ENCODE assay signal across 8 cellular contexts in genomic region chr2:128623776-128624424, GRCh38.
A peak's percentile ranks its signal among the peaks of the same experiment; 100 is the strongest.
DNase-seq lines count a peak whose midpoint lies in the region; ATAC-seq, FAIRE-seq and TF ChIP-seq lines count a peak whose summit lies in the region.

No MANE protein-coding gene starts in this region.

- no peak overlapping the region for H2AFZ ChIP-seq in astrocyte (ENCODE audit: low read depth, low read length)
- H2AFZ ChIP-seq in smooth muscle cell (ENCODE audit: low read depth), result no peak overlapping the region

- H3K9me3 Mint-ChIP-seq in astrocyte (ENCODE audit: unreplicated experiment), result peaks cover 4% of the 10 kb centered on the region
- no peaks in the 10 kb centered on the region for H3K9me3 Mint-ChIP-seq in Calu3 (ENCODE audit: low read depth, unreplicated experiment)

- H3K4me3 ChIP-seq in astrocyte (ENCODE audit: insufficient read depth, low read depth, low read length), result no peak overlapping the region
- no peak overlapping the region for H3K4me3 ChIP-seq in smooth muscle cell

- peak; percentile 71 for FAIRE-seq in astrocyte (lab: Jason Lieb, UNC)

- H3K9ac ChIP-seq in astrocyte (ENCODE audit: low read length) (peak overlapping the region; percentile 53), smooth muscle cell (ENCODE audit: low read depth) (no peak overlapping the region)

- H3F3A ChIP-seq in smooth muscle cell (ENCODE audit: low read depth), result no peaks in the 10 kb centered on the region

- H4K20me1 ChIP-seq in astrocyte (ENCODE audit: insufficient read depth, low read length) (no peaks in the 10 kb centered on the region), smooth muscle cell (ENCODE audit: low read depth) (no peaks in the 10 kb centered on the region)

- H3K27ac ChIP-seq in astrocyte (ENCODE audit: low read depth, low read length) (peak overlapping the region; percentile 50), smooth muscle cell (ENCODE audit: low read depth) (no peak overlapping the region)

- no peak for TF ChIP-seq POLR2A in GM18505 (IDR thresholded peaks at IDR 0.05; ENCODE audit: borderline replicate concordance, extremely low read depth, insufficient read depth, insufficient read length)

- H3K4me1 Mint-ChIP-seq in astrocyte (ENCODE audit: low read depth, unreplicated experiment) (peaks cover 20% of the 10 kb centered on the region), Calu3 (ENCODE audit: low read depth, unreplicated experiment) (peaks cover 7% of the 10 kb centered on the region)

- no peak for TF ChIP-seq EP300 in Ishikawa (IDR thresholded peaks at IDR 0.05; ENCODE audit: borderline replicate concordance)

- 78% methylated on average over 6 of the region's 8 CpGs for WGBS in smooth muscle cell (ENCODE audit: low lambda C conversion rate)

- H3K4me1 ChIP-seq in astrocyte (ENCODE audit: insufficient read depth, low read length) (peaks cover 15% of the 10 kb centered on the region), smooth muscle cell (ENCODE audit: low read depth) (peaks cover 8% of the 10 kb centered on the region)

- no peaks in the 10 kb centered on the region for H3K79me2 ChIP-seq in astrocyte (ENCODE audit: insufficient read depth, low read length)
- no peaks in the 10 kb centered on the region for H3K79me2 ChIP-seq in smooth muscle cell (ENCODE audit: low read depth)

- H3K36me3 Mint-ChIP-seq in astrocyte (ENCODE audit: low read depth, unreplicated experiment) (no peaks in the 10 kb centered on the region), Calu3 (ENCODE audit: insufficient read depth, unreplicated experiment) (no peaks in the 10 kb centered on the region)

- H3K4me2 ChIP-seq in astrocyte (ENCODE audit: low read length), result peak overlapping the region; percentile 75
- peak overlapping the region; percentile 51 for H3K4me2 ChIP-seq in smooth muscle cell

- no peaks in the 10 kb centered on the region for H3K36me3 ChIP-seq in astrocyte (ENCODE audit: insufficient read depth, low read length)
- H3K36me3 ChIP-seq in smooth muscle cell (ENCODE audit: low read depth), result no peaks in the 10 kb centered on the region

- peak; percentile 79 for ATAC-seq in GM18505 (IDR thresholded peaks at IDR 0.05; ENCODE audit: unreplicated experiment)
- peak; percentile 85 for ATAC-seq in GM21723 (IDR thresholded peaks at IDR 0.05; ENCODE audit: unreplicated experiment)

- peak overlapping the region; percentile 96 for H3K27ac Mint-ChIP-seq in astrocyte (ENCODE audit: unreplicated experiment)
- H3K27ac Mint-ChIP-seq in Calu3 (ENCODE audit: unreplicated experiment), result no peak overlapping the region

- H3K27me3 ChIP-seq in astrocyte (ENCODE audit: insufficient read depth, low read length) (peaks cover 7% of the 10 kb centered on the region), smooth muscle cell (ENCODE audit: low read depth) (no peaks in the 10 kb centered on the region)

- DNase-seq in astrocyte (ENCODE audit: low read depth) (peak; percentile 95), smooth muscle cell (lab: John Stamatoyannopoulos, UW; ENCODE audit: unreplicated experiment) (no peak), NCI-H146 (lab: John Stamatoyannopoulos, UW) (no peak), Calu3 (no peak)
- DNase-seq in stimulated activated naive CD4-positive, alpha-beta T cell (lab: John Stamatoyannopoulos, UW), result no peak

- H3K9me3 ChIP-seq in astrocyte (ENCODE audit: insufficient read depth, low read depth, low read length) (no peaks in the 10 kb centered on the region), smooth muscle cell (replicated peaks; ENCODE audit: low read depth) (no peaks in the 10 kb centered on the region)

- CTCF ChIA-PET in Calu3 (lab: Charles Lee), result no interaction called here

- no TSS peak for BruUV-seq in Calu3 (replicated peaks; lab: Mats Ljungman, UMichigan)

- H3K4me3 Mint-ChIP-seq in astrocyte (ENCODE audit: unreplicated experiment), result no peak overlapping the region
- no peak overlapping the region for H3K4me3 Mint-ChIP-seq in Calu3 (ENCODE audit: low read depth, unreplicated experiment)

- intact Hi-C loops in Calu3 (cut with micrococcal nuclease; ENCODE audit: unreplicated experiment), result no loop called here

- H3K27me3 Mint-ChIP-seq in astrocyte (ENCODE audit: low read depth, unreplicated experiment) (peaks cover 20% of the 10 kb centered on the region), Calu3 (ENCODE audit: unreplicated experiment) (peaks cover 28% of the 10 kb centered on the region)

- TF ChIP-seq CTCF in astrocyte (IDR thresholded peaks at IDR 0.05; ENCODE audit: insufficient read depth, low read depth, low read length) (no peak), smooth muscle cell (IDR thresholded peaks at IDR 0.05; ENCODE audit: borderline replicate concordance, insufficient read depth, poor library complexity, severe bottlenecking) (no peak), Calu3 (IDR thresholded peaks at IDR 0.05; ENCODE audit: unreplicated experiment) (no peak)

- TF ChIP-seq RAD21 in Ishikawa (IDR thresholded peaks at IDR 0.05; ENCODE audit: low read depth), result peak; percentile 14; the same call in 1 of the 2 replicates

TF ChIP-seq in Ishikawa, 13 proteins besides CTCF, POLR2A, EP300 and RAD21:
- TF ChIP-seq USF1 (IDR thresholded peaks at IDR 0.05), result no peak
- TF ChIP-seq CEBPB (IDR thresholded peaks at IDR 0.05), result peak; percentile 93
